17 cellular contexts compared by ENCODE assay signal in the genomic region with DNA sequence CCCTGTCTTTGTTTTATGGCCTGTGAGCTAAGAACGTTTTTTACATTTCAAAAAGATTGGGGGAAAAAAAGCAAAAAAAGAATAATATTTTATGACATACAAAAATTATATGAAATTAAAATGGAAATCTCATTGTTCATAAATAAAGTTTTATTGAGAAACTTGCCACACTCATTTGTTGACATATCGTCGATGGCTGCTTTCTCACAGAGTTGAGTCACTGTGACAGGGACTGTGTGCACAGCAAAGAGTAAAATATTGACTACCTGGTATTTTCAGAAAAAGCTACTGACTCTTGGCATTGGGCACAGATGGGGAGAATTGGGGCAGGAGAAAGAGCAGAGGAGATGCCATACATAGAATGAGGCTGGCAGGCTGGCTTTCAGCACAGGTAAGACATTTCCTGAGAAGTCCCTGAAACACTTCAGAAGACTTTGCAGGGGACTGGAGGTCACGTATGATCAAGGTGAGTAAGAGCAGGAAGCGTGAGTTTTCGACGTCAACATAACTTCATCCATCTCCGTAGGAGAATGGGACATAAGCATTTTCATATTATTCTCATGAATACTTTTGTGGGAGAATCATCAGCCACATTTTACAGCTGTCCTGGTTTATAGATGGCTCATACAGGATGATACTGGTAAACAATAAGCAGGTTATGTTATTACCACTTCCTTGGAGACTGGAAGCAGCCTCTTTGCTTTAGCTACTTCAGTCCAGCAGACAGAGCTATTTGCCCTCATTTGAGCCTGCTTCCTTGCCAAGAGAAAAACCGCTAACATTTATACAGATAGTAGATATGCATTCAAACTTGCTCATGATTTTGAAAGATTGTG. TPM values are rescaled to one million over a fixed set of nuclear protein-coding genes. Genes with fewer than 3 reads are reported as not detected.
A peak's percentile ranks its signal among the peaks of the same experiment; 100 is the strongest.
DNase-seq lines count a peak whose midpoint lies in the region; ATAC-seq, FAIRE-seq and TF ChIP-seq lines count a peak whose summit lies in the region.
"Had no signal": no experiment of that assay in that cellular context is flagged by ENCODE, and none has a peak within 500 bp of the region (broad histone marks: within the 10 kb centered on the region; RNA-seq: fewer than 3 reads in every experiment).

No MANE protein-coding gene starts in this region.

- no peaks in the 10 kb centered on the region for H3K9me2 ChIP-seq in PC-3 (replicated peaks; ENCODE audit: low read length)

- no TSS peak for BruUV-seq in HepG2 (replicated peaks; lab: Mats Ljungman, UMichigan)
- no TSS peak for BruUV-seq in PC-3 (replicated peaks; lab: Mats Ljungman, UMichigan)

- DNase-seq in HepG2 (ENCODE audit: low spot score), result no peak
- DNase-seq in right lobe of liver, result no peak
- peak; percentile 89 for DNase-seq in PC-3
- peak; percentile 87 for DNase-seq in epithelial cell of esophagus (ENCODE audit: low read depth)
- DNase-seq in pancreas, result no peak
- no peak for DNase-seq in stimulated activated CD4-positive, alpha-beta T cell treated with anti-CD3 and anti-CD28 coated beads, Interleukin-4, amount 100 ng/mL, for 24 hours
- DNase-seq in head of caudate nucleus, result no peak
- no peak for DNase-seq in activated effector memory CD4-positive, alpha-beta T cell treated with anti-CD3 and anti-CD28 coated beads, Interleukin-2, amount 50 U/mL, for 16 hours
- DNase-seq: activated CD4-positive, alpha-beta T cell treated with anti-CD3 and anti-CD28 coated beads, Interleukin-2, amount 50 U/mL, for 48 hours; aorta; DND-41; glutamatergic neuron; kidney glomerular epithelial cell; NCI-H446 treated with DMSO at 0.1 percent for 48 hours; stimulated activated CD4-positive, alpha-beta T cell treated with anti-CD3 and anti-CD28 coated beads, Interleukin-2, amount 100 ng/mL, for 24 hours; trophoblast cell had no signal

- intact Hi-C loops in HepG2 (cut with micrococcal nuclease; ENCODE audit: unreplicated experiment) (no loop called here), right lobe of liver (cut with DNase I) (no loop called here), PC-3 (cut with micrococcal nuclease) (loop anchor here (2.0 to 5.0 kb wide), 2 partner anchors 32 to 54 kb away; a partner anchor contains a TSS), pancreas (cut with DNase I) (no loop called here), head of caudate nucleus (cut with DNase I) (no loop called here)

- peaks cover 0 to 5% of the 10 kb centered on the region in 2 experiments; a peak in 4 of 5 replicates for H3K27me3 ChIP-seq in HepG2 (ENCODE audit: control insufficient read depth in 1 of 2, insufficient read depth in 2 of 2, low read length in 2 of 2)
- no peaks in the 10 kb centered on the region for H3K27me3 ChIP-seq in right lobe of liver
- H3K27me3 ChIP-seq in PC-3 (ENCODE audit: low read length), result no peaks in the 10 kb centered on the region
- H3K27me3 ChIP-seq in pancreas, result no peaks in the 10 kb centered on the region

- H3K9ac ChIP-seq in HepG2 (ENCODE audit: insufficient read depth, low read depth, low read length) (no peak overlapping the region), PC-3 (ENCODE audit: low read length) (peak overlapping the region; percentile 79)

- no peak for TF ChIP-seq CTCF in HepG2 (CRISPR knock-in tag; IDR thresholded peaks at IDR 0.05)
- no peak for TF ChIP-seq CTCF in right lobe of liver (IDR thresholded peaks at IDR 0.05)
- peak; percentile 37; the same call in 1 of the 2 replicates for TF ChIP-seq CTCF in PC-3 (conservative IDR thresholded peaks at IDR 0.05; ENCODE audit: low read depth, low read length)
- no peak for TF ChIP-seq CTCF in epithelial cell of esophagus (IDR thresholded peaks at IDR 0.05; ENCODE audit: insufficient read depth, low read depth, low read length, missing control alignments)
- no peak for TF ChIP-seq CTCF in pancreas (IDR thresholded peaks at IDR 0.05)

- ATAC-seq in HepG2 (no peak), right lobe of liver (no peak), PC-3 (peak; percentile 94), pancreas (no peak)
- ATAC-seq: GM23338 had no signal

- no peak for TF ChIP-seq POLR2A in HepG2 (IDR thresholded peaks at IDR 0.05; ENCODE audit: insufficient read depth in 1 of 2, low read depth in 2 of 2, low read length in 2 of 2)
- no peak for TF ChIP-seq POLR2A in right lobe of liver (IDR thresholded peaks at IDR 0.05)

- H2AFZ ChIP-seq in HepG2 (ENCODE audit: low read length), result no peak overlapping the region
- H2AFZ ChIP-seq in PC-3 (ENCODE audit: low read length), result peak overlapping the region; percentile 67
- H2AFZ ChIP-seq: GM23338 had no signal

- FAIRE-seq in HepG2 (lab: Jason Lieb, UNC) (no peak), pancreas (lab: Jason Lieb, UNC) (no peak)

- no peaks in the 10 kb centered on the region for H3F3A ChIP-seq in PC-3 (ENCODE audit: low read length, unreplicated experiment)

- TF ChIP-seq RAD21 in HepG2 (CRISPR knock-in tag; IDR thresholded peaks at IDR 0.05), result no peak

- TF ChIP-seq EP300 in HepG2 (IDR thresholded peaks at IDR 0.05; ENCODE audit: low read depth in 2 of 2, low read length in 2 of 2), result no peak
- no peak for TF ChIP-seq EP300 in HepG2 (CRISPR knock-in tag; IDR thresholded peaks at IDR 0.05; ENCODE audit: borderline replicate concordance)

- 16% methylated on average over 9 of the region's 9 CpGs for WGBS in HepG2 (ENCODE audit: low lambda C conversion rate)
- WGBS in right lobe of liver (ENCODE audit: insufficient coverage, low coverage, low lambda C conversion rate, missing lambda C conversion rate), result 81% methylated on average over 9 of the region's 9 CpGs
- WGBS in pancreas, 2 donors, result 81 to 86% methylated on average over 9 of the region's 9 CpGs

- H3K4me3 ChIP-seq in HepG2 (replicated peaks in 1 of 3; ENCODE audit: insufficient read depth in 1 of 3, low read depth in 2 of 3, low read length in 3 of 3) (no peak overlapping the region), right lobe of liver (no peak overlapping the region), PC-3 (ENCODE audit: low read length) (peak overlapping the region; percentile 48; the same call in 1 of the 2 replicates), epithelial cell of esophagus (ENCODE audit: low read length) (no peak overlapping the region), pancreas (no peak overlapping the region)
- H3K4me3 ChIP-seq: GM23338 had no signal

- H3K4me2 ChIP-seq in HepG2 (ENCODE audit: low read depth, low read length) (peak overlapping the region; percentile 56), PC-3 (ENCODE audit: low read length) (peak overlapping the region; percentile 82)
- H3K4me2 ChIP-seq: GM23338 had no signal

- H4K20me1 ChIP-seq in HepG2 (ENCODE audit: insufficient read depth, low read length), result no peaks in the 10 kb centered on the region
- no peaks in the 10 kb centered on the region for H4K20me1 ChIP-seq in PC-3 (ENCODE audit: low read length)

- H3K36me3 ChIP-seq in HepG2 (replicated peaks in 1 of 2; ENCODE audit: control insufficient read depth in 1 of 2, insufficient read depth in 2 of 2, low read length in 2 of 2), result no peaks in the 10 kb centered on the region
- H3K36me3 ChIP-seq in right lobe of liver, result no peaks in the 10 kb centered on the region
- no peaks in the 10 kb centered on the region for H3K36me3 ChIP-seq in PC-3 (ENCODE audit: low read depth, low read length)
- no peaks in the 10 kb centered on the region for H3K36me3 ChIP-seq in pancreas

- no peak overlapping the region for H3K27ac ChIP-seq in HepG2 (ENCODE audit: extremely low read length, insufficient read depth, low read length)
- H3K27ac ChIP-seq in right lobe of liver, result no peak overlapping the region
- peak overlapping the region; percentile 98 for H3K27ac ChIP-seq in PC-3 (ENCODE audit: low read length)
- H3K27ac ChIP-seq in pancreas, result no peak overlapping the region

- H3K79me2 ChIP-seq in HepG2 (ENCODE audit: insufficient read depth, low read length) (no peaks in the 10 kb centered on the region), PC-3 (ENCODE audit: low read length) (no peaks in the 10 kb centered on the region)

- POLR2A ChIA-PET in HepG2 (lab: Yijun Ruan, JAX), result interaction anchor here (0.8 to 1.2 kb wide), 2 partner anchors 64 kb away, joined by 3 to 4 read pairs; a partner anchor contains a TSS
- POLR2A ChIA-PET in PC-3 (lab: Charles Lee; ENCODE audit: unreplicated experiment), result interaction anchor here (0.6 to 1.1 kb wide), 3 partner anchors 13 to 255 kb away, joined by 3 to 5 read pairs (median 3); a partner anchor contains a TSS

- in situ Hi-C loops in HepG2 (cut with HindIII; ENCODE audit: extremely low pct_ligation_motif_present, low pct_unique_long_range_greater_than_20kb), result loop anchor here (25.0 kb wide), 1 partner anchor 604 kb away; no protein-coding TSS in a partner anchor

- H3K4me1 ChIP-seq in HepG2 (ENCODE audit: insufficient read depth, low read length) (peaks cover 38% of the 10 kb centered on the region), right lobe of liver (peaks cover 0 to 13% (median 2%) of the 10 kb centered on the region in 4 donors), PC-3 (ENCODE audit: insufficient read depth, low read length) (peaks cover 22% of the 10 kb centered on the region), pancreas (no peaks in the 10 kb centered on the region)

- CTCF ChIA-PET in HepG2 (lab: Yijun Ruan, JAX; ENCODE audit: low intra/inter-chr PET ratio, low total read pairs) (no interaction called here), PC-3 (lab: Charles Lee) (interaction anchor here (0.6 to 1.4 kb wide), 5 partner anchors 9 to 197 kb away, joined by 3 to 12 read pairs (median 3); no protein-coding TSS in a partner anchor)

- H3K9me3 ChIP-seq in HepG2 (ENCODE audit: low read length) (no peaks in the 10 kb centered on the region), right lobe of liver (no peaks in the 10 kb centered on the region), PC-3 (ENCODE audit: low read length) (no peaks in the 10 kb centered on the region), pancreas (no peaks in the 10 kb centered on the region)

RNA-seq across cellular contexts. Expression of a gene that starts 32.5 kb away (rescaled TPM):
- total RNA-seq in HepG2 (2016; rRNA removed; fragmentation: Illumina TruSeq; extraction: Trizol) (69.6 and 94.7 TPM in 2 replicates), right lobe of liver (10 to 100 TPM; 31.3 to 62.2 (median 51.5) TPM), PC-3 (2014; rRNA removed) (14.9 and 25.3 TPM in 2 replicates), pancreas (10 to 100 TPM; 36.3 to 70.2 (median 44.2) TPM)
- total RNA-seq in HepG2 (2016; cell fraction: cytosol; rRNA removed; fragmentation: Illumina TruSeq; extraction: Trizol; ENCODE audit: low read depth), result 268 and 314 TPM in 2 replicates
- total RNA-seq in HepG2 (2016; cell fraction: insoluble cytoplasmic fraction; rRNA removed; fragmentation: Illumina TruSeq; extraction: Trizol), result 66.2 and 87.3 TPM in 2 replicates
- 195 and 235 TPM in 2 replicates for total RNA-seq in HepG2 (2016; cell fraction: membrane; rRNA removed; fragmentation: Illumina TruSeq; extraction: Trizol)
- 86.0 and 93.6 TPM in 2 replicates for total RNA-seq in HepG2 (2016; cell fraction: nucleus; rRNA removed; fragmentation: Illumina TruSeq; extraction: Trizol)
- polyA plus RNA-seq in HepG2 (2011; rRNA removed) (61.8 and 69.8 TPM in 2 replicates), pancreas (10 to 100 TPM; 17.0 to 23.4 TPM)
- polyA plus RNA-seq in HepG2 (2011; cell fraction: cytosol; rRNA removed), result 41.5 and 48.4 TPM in 2 replicates
- polyA plus RNA-seq in HepG2 (2011; cell fraction: nucleus; rRNA removed), result 37.5 and 39.9 TPM in 2 replicates
- polyA plus RNA-seq in HepG2 (2012), result 57.8 and 68.4 TPM in 2 replicates
- polyA plus RNA-seq in HepG2 (2016; cell fraction: cytosol; fragmentation: Illumina TruSeq; extraction: Trizol; ENCODE audit: low read depth), result 1.7 and 2.0 TPM in 2 replicates
- 65.5 and 73.0 TPM in 2 replicates for polyA plus RNA-seq in HepG2 (2016; cell fraction: insoluble cytoplasmic fraction; fragmentation: Illumina TruSeq; extraction: Trizol; ENCODE audit: low read depth)
- polyA plus RNA-seq in HepG2 (2016; cell fraction: membrane; fragmentation: Illumina TruSeq; extraction: Trizol; ENCODE audit: low read depth), result 11.7 and 13.1 TPM in 2 replicates
- polyA plus RNA-seq in HepG2 (2016; cell fraction: nucleus; fragmentation: Illumina TruSeq; extraction: Trizol; ENCODE audit: insufficient read depth, low read depth), result 65.5 and 68.7 TPM in 2 replicates
- 209 and 286 TPM in 2 replicates for polyA minus RNA-seq in HepG2 (2011; rRNA and poly(A)+ RNA removed; ENCODE audit: low replicate concordance)
- 125 and 141 TPM in 2 replicates for polyA minus RNA-seq in HepG2 (2011; cell fraction: cytosol; rRNA and poly(A)+ RNA removed)
- 209 and 212 TPM in 2 replicates for polyA minus RNA-seq in HepG2 (2011; cell fraction: nucleus; rRNA and poly(A)+ RNA removed)

Comparison
In these comparisons a context has a peak if more than half of its experiments do, and no peak if none do; other contexts are left out.
1. DNase-seq: peak in PC-3 (single experiment) and epithelial cell of esophagus (single experiment); none in HepG2 (single experiment), right lobe of liver (0 of 3), pancreas (0 of 6), stimulated activated CD4-positive, alpha-beta T cell treated with anti-CD3 and anti-CD28 coated beads, Interleukin-4, amount 100 ng/mL, for 24 hours (single experiment), head of caudate nucleus (0 of 42) and activated effector memory CD4-positive, alpha-beta T cell treated with anti-CD3 and anti-CD28 coated beads, Interleukin-2, amount 50 U/mL, for 16 hours (single experiment).